ENCODE assay signal across 20 cellular contexts in genomic region chr12:99498756-99499155, GRCh38.
DNase-seq lines count a peak whose midpoint lies in the region; ATAC-seq, FAIRE-seq and TF ChIP-seq lines count a peak whose summit lies in the region.
"Had no signal": no experiment of that assay in that cellular context is flagged by ENCODE, and none has a peak within 500 bp of the region (broad histone marks: within the 10 kb centered on the region; RNA-seq: fewer than 3 reads in every experiment).

No MANE protein-coding gene starts in this region.

- H3K4me1 ChIP-seq in suprapubic skin: no peaks in the 10 kb centered on the region
- H3K4me1 ChIP-seq: right atrium auricular region had no signal

- FAIRE-seq in bronchial epithelial cell (lab: Jason Lieb, UNC): no peak
- FAIRE-seq: G401.6 had no signal

- TF ChIP-seq EP300 in suprapubic skin (IDR thresholded peaks at IDR 0.05): no peak

- no peaks in the 10 kb centered on the region for H3K36me3 ChIP-seq in BJ (ENCODE audit: control insufficient read depth, insufficient read depth, low read length)
- no peaks in the 10 kb centered on the region for H3K36me3 ChIP-seq in bronchial epithelial cell (ENCODE audit: control insufficient read depth, insufficient read depth, low read length)
- H3K36me3 ChIP-seq in kidney epithelial cell (ENCODE audit: control insufficient read depth, insufficient read depth, low read length): no peaks in the 10 kb centered on the region
- no peaks in the 10 kb centered on the region for H3K36me3 ChIP-seq in suprapubic skin
- H3K36me3 ChIP-seq: right atrium auricular region had no signal

- POLR2A ChIA-PET in BJ (lab: Charles Lee): no interaction called here

- DNase-seq in BJ (ENCODE audit: low read depth): peak; percentile 20
- DNase-seq in M059J (ENCODE audit: low read depth): peak; percentile 93
- DNase-seq in bronchial epithelial cell (ENCODE audit: low read depth): peak; percentile 80
- DNase-seq in kidney epithelial cell (ENCODE audit: low read depth): peak; percentile 74
- DNase-seq in cortex of kidney (lab: John Stamatoyannopoulos, UW): no peak
- no peak for DNase-seq in NCI-H2029 treated with DMSO at 0.1 percent for 48 hours (lab: John Stamatoyannopoulos, UW)
- DNase-seq in suprapubic skin (ENCODE audit: low spot score in 2 of 2): no peak
- DNase-seq: activated CD8-positive, alpha-beta memory T cell treated with anti-CD3 and anti-CD28 coated beads for 24 hours; activated gamma-delta T cell; central memory CD4-positive, alpha-beta T cell; left cardiac atrium; NCI-H146; NCI-H524; stimulated activated CD4-positive, alpha-beta T cell treated with anti-CD3 and anti-CD28 coated beads, Interleukin-4, amount 100 ng/mL, for 24 hours had no signal

- H3K4me3 ChIP-seq in BJ (ENCODE audit: low read depth, low read length): no peak overlapping the region
- H3K4me3 ChIP-seq in bronchial epithelial cell (ENCODE audit: low read depth, low read length): no peak overlapping the region
- H3K4me3 ChIP-seq in kidney epithelial cell (ENCODE audit: low read depth, low read length): no peak overlapping the region
- H3K4me3 ChIP-seq in suprapubic skin: no peak overlapping the region
- H3K4me3 ChIP-seq: right atrium auricular region had no signal

- peaks cover 2% of the 10 kb centered on the region for H3K9me3 ChIP-seq in suprapubic skin
- H3K9me3 ChIP-seq: right atrium auricular region had no signal

- ATAC-seq in HG03565 (IDR thresholded peaks at IDR 0.05; ENCODE audit: unreplicated experiment): no peak
- ATAC-seq: left cardiac atrium; Right ventricle myocardium inferior; stimulated activated memory B cell treated with anti-CD40 and anti-IgM and Interleukin-4, amounts not matched to agents 10 μg/mL and 1 μg/mL and 100 μg/mL, for 72 hours had no signal

- no peak for TF ChIP-seq CTCF in BJ (IDR thresholded peaks at IDR 0.05; ENCODE audit: insufficient read depth, low read depth, low read length)
- TF ChIP-seq CTCF in bronchial epithelial cell (IDR thresholded peaks at IDR 0.05; ENCODE audit: insufficient read depth, low read length, severe bottlenecking): no peak
- TF ChIP-seq CTCF in kidney epithelial cell (IDR thresholded peaks at IDR 0.05; ENCODE audit: insufficient read depth, low read length, poor library complexity, severe bottlenecking): no peak
- TF ChIP-seq CTCF in suprapubic skin (IDR thresholded peaks at IDR 0.05): no peak

- no peak overlapping the region for H3K27ac ChIP-seq in suprapubic skin
- H3K27ac ChIP-seq: C4-2B, right atrium auricular region had no signal

- CTCF ChIA-PET in BJ (lab: Yijun Ruan, JAX): no interaction called here

- 84% methylated on average over 3 of the region's 3 CpGs for WGBS in suprapubic skin

- TF ChIP-seq POLR2A in suprapubic skin (IDR thresholded peaks at IDR 0.05): no peak

- no peaks in the 10 kb centered on the region for H3K27me3 ChIP-seq in BJ (ENCODE audit: control insufficient read depth, insufficient read depth, low read length)
- no peaks in the 10 kb centered on the region for H3K27me3 ChIP-seq in bronchial epithelial cell (ENCODE audit: control insufficient read depth, insufficient read depth, low read length)
- no peaks in the 10 kb centered on the region for H3K27me3 ChIP-seq in kidney epithelial cell (ENCODE audit: control insufficient read depth, insufficient read depth, low read length)
- no peaks in the 10 kb centered on the region for H3K27me3 ChIP-seq in suprapubic skin
- H3K27me3 ChIP-seq: right atrium auricular region had no signal

Comparison
In these comparisons a context has a peak if more than half of its experiments do, and no peak if none do; other contexts are left out.
1. DNase-seq: peak in BJ (single experiment), M059J (single experiment), bronchial epithelial cell (single experiment) and kidney epithelial cell (single experiment); none in cortex of kidney (single experiment), NCI-H2029 treated with DMSO at 0.1 percent for 48 hours (single experiment) and suprapubic skin (0 of 2).